ENCODE assay signal across 1 cellular context in genomic region chr1:21898326-21899155, GRCh38.
TF ChIP-seq lines count a peak whose summit lies in the region.

No MANE protein-coding gene starts in this region.

TF ChIP-seq in IMR-90, 13 proteins besides CTCF, POLR2A, EP300 and RAD21:
- TF ChIP-seq MXI1 (IDR thresholded peaks at IDR 0.05; ENCODE audit: borderline replicate concordance, low read depth, low read length) (no peak), NFE2L2 (IDR thresholded peaks at IDR 0.05; ENCODE audit: low read depth, low read length) (no peak), USF2 (IDR thresholded peaks at IDR 0.05; ENCODE audit: low read depth, low read length) (no peak), RCOR1 (IDR thresholded peaks at IDR 0.05; ENCODE audit: insufficient replicate concordance, low read length) (no peak), FOS (IDR thresholded peaks at IDR 0.05; ENCODE audit: low read depth, low read length) (no peak), CHD1 (IDR thresholded peaks at IDR 0.05; ENCODE audit: low read depth, low read length) (no peak), BHLHE40 (IDR thresholded peaks at IDR 0.05; ENCODE audit: low read depth, low read length) (no peak), ELK1 (IDR thresholded peaks at IDR 0.05; ENCODE audit: borderline replicate concordance, low read depth, low read length) (no peak), SMC3 (IDR thresholded peaks at IDR 0.05; ENCODE audit: low read depth, low read length) (no peak), CEBPB (IDR thresholded peaks at IDR 0.05; ENCODE audit: low read depth, low read length) (no peak), MAFK (IDR thresholded peaks at IDR 0.05; ENCODE audit: low read depth, low read length) (no peak), MAZ (IDR thresholded peaks at IDR 0.05; ENCODE audit: borderline replicate concordance, low read depth, low read length) (no peak), RFX5 (IDR thresholded peaks at IDR 0.05; ENCODE audit: low read depth, low read length) (no peak)
